Comparison of ENCODE assay signal across 8 cellular contexts in the genomic region with DNA sequence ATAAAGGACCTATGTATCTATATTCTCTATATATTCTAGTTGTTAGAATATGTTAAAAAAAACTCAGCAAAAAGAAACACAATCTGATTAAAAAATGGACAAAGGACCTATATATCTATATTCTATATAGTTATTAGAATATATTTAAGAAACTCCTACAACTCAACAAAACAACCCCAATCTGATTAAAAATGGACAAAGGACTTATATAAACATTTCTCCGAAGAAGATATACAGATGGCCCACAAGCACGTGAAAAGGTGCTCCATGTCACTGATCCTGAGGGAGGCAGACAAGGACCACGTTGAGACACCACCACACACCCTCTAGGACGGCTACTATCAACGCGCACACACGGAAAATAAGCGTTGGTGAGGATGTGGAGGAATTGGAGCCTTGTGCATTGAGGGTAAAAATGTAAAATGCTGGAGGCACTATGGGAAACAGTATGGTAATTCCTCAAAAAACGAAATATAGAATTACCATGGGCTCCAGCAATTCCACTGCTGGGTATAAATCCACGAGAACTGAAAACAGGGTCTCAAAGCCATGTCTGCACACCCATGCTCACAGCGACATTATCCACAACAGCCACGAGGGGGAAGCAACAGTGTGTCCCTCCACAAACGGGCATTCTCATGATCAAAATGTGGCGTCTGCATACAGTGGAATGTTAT. TPM values are rescaled to one million over a fixed set of nuclear protein-coding genes. Genes with fewer than 3 reads are reported as not detected.
DNase-seq lines count a peak whose midpoint lies in the region; ATAC-seq, FAIRE-seq and TF ChIP-seq lines count a peak whose summit lies in the region.

No MANE protein-coding gene starts in this region.

- no peaks in the 10 kb centered on the region for H3K9me3 ChIP-seq in SK-N-MC (ENCODE audit: low read depth, low read length)
- no peaks in the 10 kb centered on the region for H3K9me3 ChIP-seq in heart right ventricle

- peak overlapping the region; percentile 40; the same call in 1 of the 2 replicates for H3K4me3 ChIP-seq in SK-N-MC
- peak overlapping the region in 5 of 10 donors; percentile 4 to 28 (median 13) for H3K4me3 ChIP-seq in heart right ventricle

- TF ChIP-seq CTCF in D721Med (IDR thresholded peaks at IDR 0.05; ENCODE audit: insufficient read depth, missing control alignments) (peak; percentile 82), heart right ventricle (IDR thresholded peaks at IDR 0.05) (peak; percentile 46 to 89 (median 77))

- 9 to 10% methylated on average over 14 of the region's 14 CpGs for WGBS in heart right ventricle, 2 donors

- H3K27ac ChIP-seq in SK-N-MC (no peak overlapping the region), heart right ventricle (peak overlapping the region in 2 of 10 donors; percentile 28 to 41)

- no peaks in the 10 kb centered on the region for H3K27me3 ChIP-seq in heart right ventricle

- intact Hi-C loops in heart right ventricle (cut with DNase I) = loop anchor here (1.0 to 10.0 kb wide), 7 partner anchors 62 to 240 kb away; a partner anchor contains a TSS

- peak; percentile 91 for TF ChIP-seq RAD21 in Ishikawa (IDR thresholded peaks at IDR 0.05; ENCODE audit: low read depth)

- TF ChIP-seq EP300 in Ishikawa (IDR thresholded peaks at IDR 0.05; ENCODE audit: borderline replicate concordance) = no peak

- H3K36me3 ChIP-seq in SK-N-MC (ENCODE audit: insufficient read depth, low read length) = no peaks in the 10 kb centered on the region
- peaks cover 0 to 21% (median 0%) of the 10 kb centered on the region in 9 donors for H3K36me3 ChIP-seq in heart right ventricle

- ATAC-seq in heart right ventricle (peak; percentile 86 to 96 (median 92)), HG02981 (IDR thresholded peaks at IDR 0.05; ENCODE audit: unreplicated experiment) (no peak)

- H3K4me1 ChIP-seq in heart right ventricle = peaks cover 2 to 22% (median 10%) of the 10 kb centered on the region in 9 donors

- DNase-seq in D721Med (ENCODE audit: insufficient read length, low spot score) (peak; percentile 59), SK-N-MC (ENCODE audit: low read depth, low spot score) (peak; percentile 32), amniotic epithelial cell (ENCODE audit: low read depth) (peak; percentile 69), heart right ventricle (peak; percentile 44 to 70), putamen (ENCODE audit: low spot score) (peak; percentile 77), NCI-H2196 (lab: John Stamatoyannopoulos, UW; ENCODE audit: unreplicated experiment) (no peak)

- no peak overlapping the region for H3K9ac ChIP-seq in SK-N-MC (ENCODE audit: insufficient read length)

- FAIRE-seq in D721Med (lab: Jason Lieb, UNC) = no peak

TF ChIP-seq in Ishikawa, 13 proteins besides CTCF, POLR2A, EP300 and RAD21:
- TF ChIP-seq CREB1 (IDR thresholded peaks at IDR 0.05; ENCODE audit: low read depth) (no peak), TEAD4 (IDR thresholded peaks at IDR 0.05) (no peak; the same call in 1 of the 2 replicates), TAF1 (IDR thresholded peaks at IDR 0.05; ENCODE audit: low read depth) (no peak), CEBPB (IDR thresholded peaks at IDR 0.05) (no peak), EGR1 (IDR thresholded peaks at IDR 0.05) (no peak), YY1 (IDR thresholded peaks at IDR 0.05; ENCODE audit: low read depth) (no peak), ZBTB7A (IDR thresholded peaks at IDR 0.05; ENCODE audit: low read depth) (no peak)

RNA-seq across cellular contexts. Expression of a gene that starts 22.7 kb away (rescaled TPM):
- 10 to 100 TPM in 3 of 10 donors, 1 to 10 TPM in 7; 1.5 to 14.6 (median 8.0) TPM for total RNA-seq in heart right ventricle
- 1 to 10 TPM; 1.7 to 4.2 TPM for polyA plus RNA-seq in heart right ventricle

RNA-seq across cellular contexts. Expression of a gene that starts 47.1 kb away (rescaled TPM):
- total RNA-seq in heart right ventricle = 10 to 100 TPM; 20.4 to 31.0 (median 25.8) TPM
- 10 to 100 TPM; 18.4 to 31.9 TPM for polyA plus RNA-seq in heart right ventricle
